Comparison of ENCODE assay signal across 9 cellular contexts in genomic region chr1:9242338-9242969, GRCh38. TPM values are rescaled to one million over a fixed set of nuclear protein-coding genes. Genes with fewer than 3 reads are reported as not detected.
A peak's percentile ranks its signal among the peaks of the same experiment; 100 is the strongest.
DNase-seq lines count a peak whose midpoint lies in the region; ATAC-seq, FAIRE-seq and TF ChIP-seq lines count a peak whose summit lies in the region.
"Had no signal": no experiment of that assay in that cellular context is flagged by ENCODE, and none has a peak within 500 bp of the region (broad histone marks: within the 10 kb centered on the region; RNA-seq: fewer than 3 reads in every experiment).

No MANE protein-coding gene starts in this region.

- H4K20me1 ChIP-seq in K562 (replicated peaks; ENCODE audit: control insufficient read depth, insufficient read depth, low read length) = 0 out of 2 replicates have a peak, but pooled peaks cover 12% of the 10 kb centered on the region

- BruUV-seq in K562 (replicated peaks; lab: Mats Ljungman, UMichigan) = no TSS peak

- in situ Hi-C loops in K562 (cut with MboI) = no loop called here

- WGBS in K562 (ENCODE audit: insufficient coverage, low coverage, missing lambda C conversion rate) = 16% methylated on average over 9 of the region's 10 CpGs

- H3K79me2 ChIP-seq in K562 (ENCODE audit: control insufficient read depth, insufficient read depth, low read length) = no peaks in the 10 kb centered on the region

- no peaks in the 10 kb centered on the region for H3K9me3 ChIP-seq in K562 (replicated peaks; ENCODE audit: control insufficient read depth, insufficient read depth, low read depth, low read length)
- H3K9me3 ChIP-seq in effector memory CD4-positive, alpha-beta T cell (ENCODE audit: control insufficient read depth, low read length) = no peaks in the 10 kb centered on the region

- ATAC-seq in K562 = no peak
- ATAC-seq in HG02763 (IDR thresholded peaks at IDR 0.05; ENCODE audit: unreplicated experiment) = no peak

- TF ChIP-seq CTCF in K562 (IDR thresholded peaks at IDR 0.05 in 2 of 3, conservative IDR thresholded peaks at IDR 0.05 in 1 of 3; ENCODE audit: insufficient read depth in 2 of 3, low read depth in 1 of 3, low read length in 3 of 3) = no peak

- no peaks in the 10 kb centered on the region for H3K36me3 ChIP-seq in K562 (ENCODE audit: control insufficient read depth, insufficient read depth, low read length)
- peaks cover 6% of the 10 kb centered on the region for H3K36me3 ChIP-seq in effector memory CD4-positive, alpha-beta T cell (ENCODE audit: control insufficient read depth, insufficient read depth, low read length)

- 0 out of 4 replicates have a peak overlapping the region, but pooled peaks of 1 of the 2 experiments have one; percentile 12 for H3K9ac ChIP-seq in K562 (ENCODE audit: insufficient read depth in 1 of 2, low read depth in 2 of 2, low read length in 2 of 2)

- H3K27me3 ChIP-seq in K562 (ENCODE audit: control insufficient read depth in 2 of 2, insufficient read depth in 2 of 2, low read length in 2 of 2) = peaks cover 4 to 49% of the 10 kb centered on the region in 2 experiments; a peak in 4 of 5 replicates
- no peaks in the 10 kb centered on the region for H3K27me3 ChIP-seq in effector memory CD4-positive, alpha-beta T cell (replicated peaks; ENCODE audit: control insufficient read depth, insufficient read depth, low read length, poor library complexity, severe bottlenecking)

- intact Hi-C loops in K562 (cut with micrococcal nuclease) = no loop called here

- FAIRE-seq in K562 (lab: Jason Lieb, UNC) = no peak

- H3K9me1 ChIP-seq in K562 (ENCODE audit: control insufficient read depth, insufficient read depth, low read length) = no peaks in the 10 kb centered on the region

- no peak for TF ChIP-seq EP300 in K562 (IDR thresholded peaks at IDR 0.05; ENCODE audit: low read length)

- no peak for TF ChIP-seq RAD21 in K562 (CRISPR knock-in tag; conservative IDR thresholded peaks at IDR 0.05 in 1 of 2, IDR thresholded peaks at IDR 0.05 in 1 of 2)

- H3K27ac ChIP-seq in K562 (ENCODE audit: extremely low read depth, low read depth, low read length) = no peak overlapping the region
- no peak overlapping the region for H3K27ac ChIP-seq in effector memory CD4-positive, alpha-beta T cell (ENCODE audit: insufficient read depth, low read length, poor library complexity, severe bottlenecking)

- no peak overlapping the region for H2AFZ ChIP-seq in K562 (ENCODE audit: low read depth, low read length)

- TF ChIP-seq POLR2A in K562 (conservative IDR thresholded peaks at IDR 0.05) = no peak

- H3K4me2 ChIP-seq in K562 (ENCODE audit: insufficient read depth, low read length) = no peak overlapping the region

- H3K4me3 ChIP-seq in K562 = no peak overlapping the region
- H3K4me3 ChIP-seq in effector memory CD4-positive, alpha-beta T cell (ENCODE audit: insufficient read depth, low read depth, low read length, poor library complexity, severe bottlenecking) = no peak overlapping the region

- CTCF ChIA-PET in K562 (lab: Yijun Ruan, JAX; ENCODE audit: low intra/inter-chr PET ratio) = no interaction called here

- DNase-seq in DMS 273 (lab: John Stamatoyannopoulos, UW; ENCODE audit: unreplicated experiment) (peak; percentile 77), K562 (ENCODE audit: extremely low read depth in 1 of 4, low spot score in 3 of 4) (no peak), iris pigment epithelial cell (ENCODE audit: low read depth) (peak; percentile 70), renal cortical epithelial cell (ENCODE audit: low read depth) (peak; percentile 82), SW 1271 (lab: John Stamatoyannopoulos, UW) (no peak), NCI-H345 treated with DMSO at 0.1 percent for 48 hours (lab: John Stamatoyannopoulos, UW; ENCODE audit: unreplicated experiment) (no peak)
- DNase-seq in effector memory CD4-positive, alpha-beta T cell = no peak
- DNase-seq: DMS79 treated with DMSO at 0.1 percent for 48 hours had no signal

- POLR2A ChIA-PET in K562 (lab: Yijun Ruan, JAX) = interaction anchor here (1.0 to 1.9 kb wide), 2 partner anchors 10 to 79 kb away, joined by 3 to 8 read pairs; no protein-coding TSS in a partner anchor

- H3K4me1 ChIP-seq in K562 (replicated peaks in 1 of 2; ENCODE audit: control insufficient read depth in 2 of 2, insufficient read depth in 2 of 2, low read length in 2 of 2) = peaks cover 0 to 7% of the 10 kb centered on the region in 2 experiments; a peak in 2 of 5 replicates
- H3K4me1 ChIP-seq in effector memory CD4-positive, alpha-beta T cell (ENCODE audit: control insufficient read depth, insufficient read depth, low read length, poor library complexity, severe bottlenecking) = peaks cover 16% of the 10 kb centered on the region

TF ChIP-seq in K562, 482 proteins besides CTCF, POLR2A, EP300 and RAD21 (continues in another document):
- no peak for TF ChIP-seq CEBPG (CRISPR knock-in tag; IDR thresholded peaks at IDR 0.05)
- peak in 1 of 2 experiments; percentile 54; a peak in 2 of 4 replicates for TF ChIP-seq CEBPG (tag; conservative IDR thresholded peaks at IDR 0.05 in 1 of 2, IDR thresholded peaks at IDR 0.05 in 1 of 2)
- no peak for TF ChIP-seq MAFG (tag; conservative IDR thresholded peaks at IDR 0.05)
- TF ChIP-seq HDAC3 (IDR thresholded peaks at IDR 0.05; ENCODE audit: borderline replicate concordance, partially characterized antibody) = no peak
- no peak for TF ChIP-seq YBX1 (IDR thresholded peaks at IDR 0.05)
- TF ChIP-seq MXI1 (IDR thresholded peaks at IDR 0.05; ENCODE audit: low read depth, low read length) = no peak
- no peak for TF ChIP-seq RBM15 (IDR thresholded peaks at IDR 0.05; ENCODE audit: insufficient read depth, low read length)
- no peak for TF ChIP-seq MED1 (CRISPR knock-in tag; IDR thresholded peaks at IDR 0.05; ENCODE audit: borderline replicate concordance)
- TF ChIP-seq ZNF76 (CRISPR knock-in tag; IDR thresholded peaks at IDR 0.05; ENCODE audit: borderline replicate concordance) = no peak
- TF ChIP-seq VEZF1 (CRISPR knock-in tag; IDR thresholded peaks at IDR 0.05) = peak; percentile 28; the same call in 1 of the 2 replicates
- 0 out of 2 replicates have a peak, but pooled peaks have one; percentile 20 for TF ChIP-seq CEBPB (tag; IDR thresholded peaks at IDR 0.05)
- TF ChIP-seq ZFP1 (CRISPR knock-in tag; IDR thresholded peaks at IDR 0.05) = no peak

RNA-seq across cellular contexts. Expression of gene H6PD, which starts 7.9 kb away (rescaled TPM):
- 1.6 and 4.4 TPM in 2 replicates for total RNA-seq in K562 (2011; cell fraction: chromatin; rRNA removed; ENCODE audit: low replicate concordance)
- 3.2 and 3.8 TPM in 2 replicates for total RNA-seq in K562 (2011; cell fraction: nucleolus; rRNA removed)
- 3.3 and 3.5 TPM in 2 replicates for total RNA-seq in K562 (2011; cell fraction: nucleoplasm; rRNA removed)
- total RNA-seq in K562 (2014; rRNA removed) (1.0 and 1.5 TPM in 2 replicates), K562 (2014; rRNA removed; fragmentation: Illumina TruSeq; extraction: Trizol) (0.84 and 1.2 TPM in 2 replicates), K562 (2015; rRNA removed; fragmentation: Illumina TruSeq; extraction: Trizol) (1.5 and 1.7 TPM in 2 replicates), K562 (2021) (1.8 and 2.5 TPM in 2 replicates), renal cortical epithelial cell (14.8 and 31.5 TPM in 2 replicates)
- polyA plus RNA-seq in K562 (2011; rRNA removed) (0.82 and 1.9 TPM in 2 replicates), K562 (2014; fragmentation: Illumina TruSeq; extraction: Trizol) (0.95 and 1.1 TPM in 2 replicates), K562 (2014; fragmentation: Nextera tagmentation; extraction: Ambion mirVana) (under 1 TPM; 0.04 to 0.08 TPM), K562 (2014; rRNA removed) (1.1 and 1.2 TPM in 2 replicates)
- 1.4 and 1.8 TPM in 2 replicates for polyA plus RNA-seq in K562 (2011; cell fraction: cytosol; rRNA removed)
- polyA plus RNA-seq in K562 (2011; cell fraction: nucleus; rRNA removed) = 1.7 and 1.8 TPM in 2 replicates
- 1.5 and 6.3 TPM in 2 replicates for polyA plus RNA-seq in K562 (2012)
- polyA minus RNA-seq in K562 (2011; rRNA and poly(A)+ RNA removed) = 0.95 and 1.0 TPM in 2 replicates
- 1.7 and 2.8 TPM in 2 replicates for polyA minus RNA-seq in K562 (2011; cell fraction: cytosol; rRNA and poly(A)+ RNA removed)
- 0.81 and 1.00 TPM in 2 replicates for polyA minus RNA-seq in K562 (2011; cell fraction: nucleus; rRNA and poly(A)+ RNA removed)

RNA-seq across cellular contexts. Expression of gene SPSB1, which starts 50.2 kb away (rescaled TPM):
- total RNA-seq in K562 (2011; cell fraction: chromatin; rRNA removed; ENCODE audit: low replicate concordance) = not detected in 2 replicates
- total RNA-seq in K562 (2011; cell fraction: nucleolus; rRNA removed) = 0.33 TPM in 1 of 2 replicates, not detected in the other
- not detected in 2 replicates for total RNA-seq in K562 (2011; cell fraction: nucleoplasm; rRNA removed)
- total RNA-seq in K562 (2014; rRNA removed) = 0.08 TPM in 1 of 2 replicates, not detected in the other
- not detected in 2 replicates for total RNA-seq in K562 (2014; rRNA removed; fragmentation: Illumina TruSeq; extraction: Trizol)
- 0.08 TPM in 1 of 2 replicates, not detected in the other for total RNA-seq in K562 (2015; rRNA removed; fragmentation: Illumina TruSeq; extraction: Trizol)
- total RNA-seq in K562 (2021) = 0.22 and 0.35 TPM in 2 replicates
- 0.09 and 0.14 TPM in 2 replicates for polyA plus RNA-seq in K562 (2011; rRNA removed)
- 0.04 and 0.15 TPM in 2 replicates for polyA plus RNA-seq in K562 (2011; cell fraction: cytosol; rRNA removed)
- polyA plus RNA-seq in K562 (2011; cell fraction: nucleus; rRNA removed) = 0.17 TPM in 1 of 2 replicates, not detected in the other
- 0.09 and 0.10 TPM in 2 replicates for polyA plus RNA-seq in K562 (2012)
- 0.22 TPM in 1 of 2 replicates, not detected in the other for polyA plus RNA-seq in K562 (2014; fragmentation: Illumina TruSeq; extraction: Trizol)
- polyA plus RNA-seq in K562 (2014; fragmentation: Nextera tagmentation; extraction: Ambion mirVana) = under 1 TPM in 1 of 2 experiments, not detected in 1; 0.06 TPM
- 0.65 TPM in 1 of 2 replicates, not detected in the other for polyA plus RNA-seq in K562 (2014; rRNA removed)
- 0.12 TPM in 1 of 2 replicates, not detected in the other for polyA minus RNA-seq in K562 (2011; rRNA and poly(A)+ RNA removed)
- 0.55 TPM in 1 of 2 replicates, not detected in the other for polyA minus RNA-seq in K562 (2011; cell fraction: cytosol; rRNA and poly(A)+ RNA removed)
- polyA minus RNA-seq in K562 (2011; cell fraction: nucleus; rRNA and poly(A)+ RNA removed) = 0.11 TPM in 1 of 2 replicates, not detected in the other
- total RNA-seq in renal cortical epithelial cell = 22.4 and 34.7 TPM in 2 replicates

Comparison
In these comparisons a context has a peak if more than half of its experiments do, and no peak if none do; other contexts are left out.
1. DNase-seq: peak in DMS 273 (single experiment), iris pigment epithelial cell (single experiment) and renal cortical epithelial cell (single experiment); none in K562 (0 of 4), SW 1271 (0 of 2), NCI-H345 treated with DMSO at 0.1 percent for 48 hours (single experiment) and effector memory CD4-positive, alpha-beta T cell (0 of 3).
2. RNA of gene SPSB1, which starts 50.2 kb away (total RNA-seq): 22.4 to 34.7 TPM in renal cortical epithelial cell; 0.08 to 0.35 TPM in K562; every median in the first group is over 10 times any median in the second.